In the genomic region with DNA sequence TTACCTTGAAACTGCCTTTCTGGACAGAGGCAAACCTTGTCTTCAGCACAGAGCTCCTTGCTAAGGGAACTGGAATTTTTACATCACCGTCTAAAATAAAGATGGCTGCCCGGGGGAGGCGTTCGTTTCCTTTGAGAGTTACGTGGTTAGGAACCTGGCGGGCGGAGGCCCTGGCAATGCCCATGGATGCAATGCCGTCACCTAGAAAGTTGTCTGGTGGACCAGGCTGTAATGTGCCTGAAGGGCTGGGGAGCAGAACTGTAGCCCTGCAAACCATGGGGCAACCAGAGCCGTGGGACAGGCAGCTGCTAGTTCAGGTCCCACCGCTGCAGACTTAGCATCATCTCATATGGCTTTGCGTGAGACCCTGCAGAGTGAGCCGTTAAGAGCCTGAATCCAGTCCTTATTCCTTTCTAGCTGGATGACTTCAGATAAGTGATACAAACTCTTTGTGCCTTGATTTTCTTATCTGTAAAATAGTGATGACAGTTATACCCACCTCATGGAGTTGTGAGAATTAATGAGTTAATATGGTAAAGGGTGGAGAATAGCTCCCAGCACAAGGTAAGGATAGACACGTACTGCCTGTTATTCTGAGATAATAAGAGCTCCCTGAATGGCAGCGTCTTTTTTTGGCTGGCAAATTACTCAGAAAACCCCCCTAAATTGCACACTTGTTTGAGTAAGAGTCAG, we compare ENCODE assay signal across 12 cellular contexts.
DNase-seq lines count a peak whose midpoint lies in the region; ATAC-seq and TF ChIP-seq lines count a peak whose summit lies in the region.
"Had no signal": no experiment of that assay in that cellular context is flagged by ENCODE, and none has a peak within 500 bp of the region (broad histone marks: within the 10 kb centered on the region; RNA-seq: fewer than 3 reads in every experiment).

No MANE protein-coding gene starts in this region.

- no peaks in the 10 kb centered on the region for H3F3A ChIP-seq in GM23338 (replicated peaks; ENCODE audit: low read depth)

- H3K27me3 Mint-ChIP-seq in GM23338 (ENCODE audit: insufficient read depth, low read depth, poor library complexity) (no peaks in the 10 kb centered on the region), chondrocyte (ENCODE audit: low read depth) (peaks cover 12% of the 10 kb centered on the region), osteocyte (ENCODE audit: unreplicated experiment) (peaks cover 15% of the 10 kb centered on the region)

- H3K4me3 Mint-ChIP-seq in GM23338: no peak overlapping the region
- no peak overlapping the region for H3K4me3 Mint-ChIP-seq in chondrocyte (ENCODE audit: unreplicated experiment)
- no peak overlapping the region for H3K4me3 Mint-ChIP-seq in osteocyte (ENCODE audit: unreplicated experiment)
- H3K4me3 Mint-ChIP-seq: CD8-positive, alpha-beta memory T cell; H9; IgD-negative memory B cell had no signal

- no peak overlapping the region for H3K27ac Mint-ChIP-seq in GM23338
- peak overlapping the region; percentile 73 for H3K27ac Mint-ChIP-seq in chondrocyte (ENCODE audit: unreplicated experiment)
- no peak overlapping the region for H3K27ac Mint-ChIP-seq in osteocyte (ENCODE audit: unreplicated experiment)
- H3K27ac Mint-ChIP-seq: CD8-positive, alpha-beta memory T cell; IgD-negative memory B cell had no signal

- ATAC-seq in GM23338 (no peak), GM21367 (IDR thresholded peaks at IDR 0.05; ENCODE audit: unreplicated experiment) (no peak), GM21723 (IDR thresholded peaks at IDR 0.05; ENCODE audit: unreplicated experiment) (no peak)

- H2AFZ ChIP-seq in GM23338: peak overlapping the region; percentile 43; the same call in 1 of the 2 replicates

- H3K9me3 Mint-ChIP-seq in GM23338 (no peaks in the 10 kb centered on the region), chondrocyte (ENCODE audit: low read depth) (peaks cover 3% of the 10 kb centered on the region), osteocyte (ENCODE audit: unreplicated experiment) (no peaks in the 10 kb centered on the region)
- H3K9me3 Mint-ChIP-seq: H9 had no signal

- no peaks in the 10 kb centered on the region for H4K20me1 ChIP-seq in BLaER1
- H4K20me1 ChIP-seq in GM23338 (replicated peaks; ENCODE audit: insufficient read depth): no peaks in the 10 kb centered on the region

- no peaks in the 10 kb centered on the region for H3K79me2 ChIP-seq in GM23338 (replicated peaks; ENCODE audit: insufficient read depth)

- no peak overlapping the region for H3K27ac ChIP-seq in BLaER1
- no peak overlapping the region for H3K27ac ChIP-seq in GM23338 (ENCODE audit: low read depth)
- no peak overlapping the region for H3K27ac ChIP-seq in effector memory CD4-positive, alpha-beta T cell (ENCODE audit: insufficient read depth, low read length, poor library complexity, severe bottlenecking)

- H3K9ac ChIP-seq in BLaER1: no peak overlapping the region

- TF ChIP-seq CTCF in GM23338 (conservative IDR thresholded peaks at IDR 0.05; ENCODE audit: low read depth in 2 of 2) (no peak), chondrocyte (IDR thresholded peaks at IDR 0.05) (no peak), osteocyte (IDR thresholded peaks at IDR 0.05) (no peak)

- H3K4me1 ChIP-seq in BLaER1 (peaks cover 17% of the 10 kb centered on the region), GM23338 (ENCODE audit: insufficient read depth) (no peaks in the 10 kb centered on the region)
- H3K4me1 ChIP-seq in effector memory CD4-positive, alpha-beta T cell (ENCODE audit: control insufficient read depth, insufficient read depth, low read length, poor library complexity, severe bottlenecking): no peaks in the 10 kb centered on the region
- H3K4me1 ChIP-seq: BE2C had no signal

- peaks cover 7% of the 10 kb centered on the region; the same call in 1 of the 2 replicates for H3K9me2 ChIP-seq in GM23338 (ENCODE audit: insufficient read depth)

- H3K4me1 Mint-ChIP-seq in GM23338: peaks cover 8% of the 10 kb centered on the region
- peaks cover 13% of the 10 kb centered on the region for H3K4me1 Mint-ChIP-seq in chondrocyte (ENCODE audit: low read depth)
- H3K4me1 Mint-ChIP-seq in osteocyte (ENCODE audit: unreplicated experiment): peaks cover under 1% of the 10 kb centered on the region
- H3K4me1 Mint-ChIP-seq: CD8-positive, alpha-beta memory T cell had no signal

- DNase-seq in GM23338 (ENCODE audit: low spot score): no peak
- no peak for DNase-seq in chondrocyte (ENCODE audit: low spot score)
- DNase-seq in osteocyte (ENCODE audit: extremely low spot score, unreplicated experiment): peak; percentile 75
- DNase-seq in effector memory CD4-positive, alpha-beta T cell: no peak
- DNase-seq: BE2C; CD8-positive, alpha-beta memory T cell; GF-D8; H9 had no signal

- peak overlapping the region; percentile 27 for H3K4me2 ChIP-seq in BLaER1
- H3K4me2 ChIP-seq in GM23338: no peak overlapping the region

- no peaks in the 10 kb centered on the region for H3K36me3 Mint-ChIP-seq in GM23338 (ENCODE audit: low read depth)
- no peaks in the 10 kb centered on the region for H3K36me3 Mint-ChIP-seq in chondrocyte (ENCODE audit: low read depth)
- H3K36me3 Mint-ChIP-seq in osteocyte (ENCODE audit: unreplicated experiment): no peaks in the 10 kb centered on the region
- H3K36me3 Mint-ChIP-seq: CD8-positive, alpha-beta memory T cell; IgD-negative memory B cell had no signal

- H3K4me3 ChIP-seq in BLaER1 (no peak overlapping the region), GM23338 (no peak overlapping the region)
- H3K4me3 ChIP-seq in effector memory CD4-positive, alpha-beta T cell (ENCODE audit: insufficient read depth, low read depth, low read length, poor library complexity, severe bottlenecking): no peak overlapping the region

- H3K36me3 ChIP-seq in BLaER1 (no peaks in the 10 kb centered on the region), GM23338 (ENCODE audit: insufficient read depth) (no peaks in the 10 kb centered on the region)
- H3K36me3 ChIP-seq in effector memory CD4-positive, alpha-beta T cell (ENCODE audit: control insufficient read depth, insufficient read depth, low read length): no peaks in the 10 kb centered on the region
- H3K36me3 ChIP-seq: BE2C had no signal

- H3K27me3 ChIP-seq in BLaER1 (no peaks in the 10 kb centered on the region), GM23338 (ENCODE audit: insufficient read depth) (no peaks in the 10 kb centered on the region)
- no peaks in the 10 kb centered on the region for H3K27me3 ChIP-seq in effector memory CD4-positive, alpha-beta T cell (replicated peaks; ENCODE audit: control insufficient read depth, insufficient read depth, low read length, poor library complexity, severe bottlenecking)

- H3K9me3 ChIP-seq in BLaER1: no peaks in the 10 kb centered on the region
- no peaks in the 10 kb centered on the region for H3K9me3 ChIP-seq in effector memory CD4-positive, alpha-beta T cell (ENCODE audit: control insufficient read depth, low read length)
- H3K9me3 ChIP-seq: BE2C had no signal

TF ChIP-seq in GM23338, 12 proteins besides CTCF, POLR2A, EP300 and RAD21 (continues in another document):
- TF ChIP-seq EZH2phosphoT487 (IDR thresholded peaks at IDR 0.05; ENCODE audit: unreplicated experiment) (no peak), ZNF114 (CRISPR knock-in tag; IDR thresholded peaks at IDR 0.05) (no peak), JUNB (IDR thresholded peaks at IDR 0.05; ENCODE audit: unreplicated experiment) (no peak), STAT1 (IDR thresholded peaks at IDR 0.05; ENCODE audit: unreplicated experiment) (no peak), ZNF331 (CRISPR knock-in tag; IDR thresholded peaks at IDR 0.05; ENCODE audit: low read depth) (no peak), CREB1 (CRISPR knock-in tag; IDR thresholded peaks at IDR 0.05; ENCODE audit: low read depth) (no peak), EZH2 (IDR thresholded peaks at IDR 0.05; ENCODE audit: low read depth, unreplicated experiment) (no peak), POLR2AphosphoS5 (IDR thresholded peaks at IDR 0.05; ENCODE audit: low read depth) (no peak), NANOG (IDR thresholded peaks at IDR 0.05; ENCODE audit: borderline replicate concordance) (no peak)
- TF ChIP-seq, protein P1, sequence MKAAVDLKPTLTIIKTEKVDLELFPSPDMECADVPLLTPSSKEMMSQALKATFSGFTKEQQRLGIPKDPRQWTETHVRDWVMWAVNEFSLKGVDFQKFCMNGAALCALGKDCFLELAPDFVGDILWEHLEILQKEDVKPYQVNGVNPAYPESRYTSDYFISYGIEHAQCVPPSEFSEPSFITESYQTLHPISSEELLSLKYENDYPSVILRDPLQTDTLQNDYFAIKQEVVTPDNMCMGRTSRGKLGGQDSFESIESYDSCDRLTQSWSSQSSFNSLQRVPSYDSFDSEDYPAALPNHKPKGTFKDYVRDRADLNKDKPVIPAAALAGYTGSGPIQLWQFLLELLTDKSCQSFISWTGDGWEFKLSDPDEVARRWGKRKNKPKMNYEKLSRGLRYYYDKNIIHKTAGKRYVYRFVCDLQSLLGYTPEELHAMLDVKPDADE (IDR thresholded peaks at IDR 0.05): no peak
